15 cellular contexts compared by ENCODE assay signal in the genomic region with DNA sequence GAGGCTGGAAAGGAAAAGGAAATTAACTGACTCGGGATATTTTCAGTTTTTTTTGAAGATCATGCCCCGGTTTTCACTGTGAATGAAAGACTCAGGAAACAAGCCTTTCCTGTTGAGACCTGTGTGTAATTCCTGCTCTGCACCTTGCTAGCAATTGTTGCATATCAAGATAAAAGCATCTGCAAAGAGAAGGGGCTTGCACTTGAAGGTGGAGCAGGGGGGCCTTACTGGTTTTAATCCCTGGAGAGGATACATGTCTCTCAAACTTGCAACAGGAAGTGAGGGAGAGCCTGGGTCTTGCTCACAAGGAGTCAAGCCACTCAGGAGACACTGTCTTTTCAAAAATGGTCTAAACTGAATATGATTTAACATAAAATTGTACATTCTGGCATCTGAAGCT.
DNase-seq lines count a peak whose midpoint lies in the region; ATAC-seq and TF ChIP-seq lines count a peak whose summit lies in the region.
"Had no signal": no experiment of that assay in that cellular context is flagged by ENCODE, and none has a peak within 500 bp of the region (broad histone marks: within the 10 kb centered on the region; RNA-seq: fewer than 3 reads in every experiment).

No MANE protein-coding gene starts in this region.

- ATAC-seq in DND-41 (ENCODE audit: insufficient read depth, low read depth) (peak; percentile 74), T-helper 17 cell (no peak), left lung (peak; percentile 14), HG02885 (IDR thresholded peaks at IDR 0.05; ENCODE audit: poor library complexity, unreplicated experiment) (no peak), SK-N-SH treated with all-trans-retinoic acid at 6 μM for 48 hours (no peak), HG03457 (IDR thresholded peaks at IDR 0.05; ENCODE audit: unreplicated experiment) (no peak), GM18868 (IDR thresholded peaks at IDR 0.05; ENCODE audit: unreplicated experiment) (no peak)

- H3K9me3 ChIP-seq in BLaER1 (peaks cover 5% of the 10 kb centered on the region; the same call in 1 of the 2 replicates), DND-41 (ENCODE audit: insufficient read depth, low read length, severe bottlenecking) (no peaks in the 10 kb centered on the region), T-helper 17 cell (ENCODE audit: control insufficient read depth, low read length, poor library complexity, severe bottlenecking) (no peaks in the 10 kb centered on the region), left lung (no peaks in the 10 kb centered on the region)
- H3K9me3 ChIP-seq: right atrium auricular region, suprapubic skin had no signal

- TF ChIP-seq CTCF in DND-41 (IDR thresholded peaks at IDR 0.05; ENCODE audit: borderline replicate concordance, extremely low read depth, low read length, poor library complexity, severe bottlenecking) = no peak
- TF ChIP-seq CTCF in left lung (IDR thresholded peaks at IDR 0.05) = no peak

- peak overlapping the region; percentile 82 for H3K27ac Mint-ChIP-seq in T-helper 17 cell
- H3K27ac Mint-ChIP-seq: HFFc6, IgD-negative memory B cell had no signal

- peak overlapping the region; percentile 65 for H3K4me3 Mint-ChIP-seq in T-helper 17 cell
- H3K4me3 Mint-ChIP-seq: brain, HFFc6 had no signal

- no peaks in the 10 kb centered on the region for H3K36me3 Mint-ChIP-seq in T-helper 17 cell (ENCODE audit: low read depth)
- H3K36me3 Mint-ChIP-seq: brain had no signal

- H3K4me3 ChIP-seq in BLaER1 (peak overlapping the region; percentile 40), DND-41 (ENCODE audit: low read depth in 1 of 2, low read length in 2 of 2) (no peak overlapping the region), left lung (no peak overlapping the region)
- H3K4me3 ChIP-seq: right atrium auricular region, suprapubic skin had no signal

- H3K4me1 Mint-ChIP-seq in T-helper 17 cell = peaks cover 25% of the 10 kb centered on the region

- H3K4me2 ChIP-seq in BLaER1 (peak overlapping the region; percentile 89), DND-41 (ENCODE audit: insufficient read depth, low read length) (peak overlapping the region; percentile 35; the same call in 1 of the 2 replicates)

- H3K9ac ChIP-seq in BLaER1 (peak overlapping the region; percentile 62), DND-41 (ENCODE audit: low read depth, low read length) (no peak overlapping the region)

- intact Hi-C loops in left lung (cut with DNase I) = no loop called here

- peak overlapping the region; percentile 84 for H3K27ac ChIP-seq in BLaER1
- no peak overlapping the region for H3K27ac ChIP-seq in DND-41 (ENCODE audit: low read length)
- H3K27ac ChIP-seq in left lung = peak overlapping the region in 1 of 2 donors; percentile 72
- H3K27ac ChIP-seq: right atrium auricular region, suprapubic skin had no signal

- H3K36me3 ChIP-seq in BLaER1 = no peaks in the 10 kb centered on the region
- H3K36me3 ChIP-seq in DND-41 (ENCODE audit: insufficient read depth, low read length) = no peaks in the 10 kb centered on the region
- no peaks in the 10 kb centered on the region for H3K36me3 ChIP-seq in left lung
- H3K36me3 ChIP-seq: right atrium auricular region, suprapubic skin had no signal

- peak; percentile 25 for DNase-seq in DND-41
- DNase-seq in T-helper 17 cell = no peak
- no peak for DNase-seq in left lung
- DNase-seq: DMS153, HFFc6, NCI-H187 had no signal

- H2AFZ ChIP-seq in DND-41 (ENCODE audit: low read depth, low read length) = peak overlapping the region; percentile 55; the same call in 1 of the 2 replicates

- H3K27me3 Mint-ChIP-seq in T-helper 17 cell = no peaks in the 10 kb centered on the region
- H3K27me3 Mint-ChIP-seq: IgD-negative memory B cell had no signal

- no peaks in the 10 kb centered on the region for H3K79me2 ChIP-seq in DND-41 (ENCODE audit: insufficient read depth, low read length)

- H4K20me1 ChIP-seq in BLaER1 = no peaks in the 10 kb centered on the region
- H4K20me1 ChIP-seq in DND-41 (ENCODE audit: insufficient read depth, low read length) = no peaks in the 10 kb centered on the region

- H3K27me3 ChIP-seq in BLaER1 (no peaks in the 10 kb centered on the region), DND-41 (ENCODE audit: insufficient read depth, low read length, poor library complexity) (peaks cover 8% of the 10 kb centered on the region), left lung (no peaks in the 10 kb centered on the region)
- H3K27me3 ChIP-seq: right atrium auricular region, suprapubic skin had no signal

- H3K4me1 ChIP-seq in BLaER1 = peaks cover 79% of the 10 kb centered on the region
- H3K4me1 ChIP-seq in DND-41 (ENCODE audit: insufficient read depth, low read length) = peaks cover 14% of the 10 kb centered on the region
- peaks cover 0 to 43% of the 10 kb centered on the region in 2 donors for H3K4me1 ChIP-seq in left lung
- H3K4me1 ChIP-seq: right atrium auricular region had no signal

TF ChIP-seq in SK-N-SH treated with all-trans-retinoic acid at 6 μM for 48 hours, 23 proteins besides CTCF, POLR2A, EP300 and RAD21:
- TF ChIP-seq ZNF70 (CRISPR knock-in tag; IDR thresholded peaks at IDR 0.05) (no peak), TOX (CRISPR knock-in tag; IDR thresholded peaks at IDR 0.05; ENCODE audit: borderline replicate concordance) (no peak)

Comparison
In these comparisons a context has a peak if more than half of its experiments do, and no peak if none do; other contexts are left out.
1. ATAC-seq: peak in DND-41 (single experiment) and left lung (single experiment); none in T-helper 17 cell (single experiment), HG02885 (single experiment), SK-N-SH treated with all-trans-retinoic acid at 6 μM for 48 hours (single experiment), HG03457 (single experiment) and GM18868 (single experiment).